In genomic region chr12:132165584-132165983, GRCh38 we compare ENCODE assay signal across 30 cellular contexts.
"Had no signal": no experiment of that assay in that cellular context is flagged by ENCODE, and none has a peak within 500 bp of the region (broad histone marks: within the 10 kb centered on the region; RNA-seq: fewer than 3 reads in every experiment).

No MANE protein-coding gene starts in this region.

- ATAC-seq: activated naive CD4-positive, alpha-beta T cell treated with anti-CD3 and anti-CD28 coated beads, Interleukin-2, amount 50 U/mL, for 72 hours; activated T-cell treated with anti-CD3 and anti-CD28 coated beads, Interleukin-2, amount 50 U/mL, for 72 hours; foreskin keratinocyte; gastroesophageal sphincter had no signal

- H3K4me1 Mint-ChIP-seq: endodermal cell had no signal

- H3K36me3 Mint-ChIP-seq: activated naive CD4-positive, alpha-beta T cell treated with anti-CD3 and anti-CD28 coated beads, Interleukin-2, amount 10 ng/mL, durations not matched to agents 7 days and 5 days; activated naive CD4-positive, alpha-beta T cell treated with anti-CD3 and anti-CD28 coated beads, Interleukin-2, amount 50 U/mL, for 72 hours; activated naive CD8-positive, alpha-beta T cell treated with anti-CD3 and anti-CD28 coated beads, Interleukin-2, amount 10 ng/mL, durations not matched to agents 7 days and 5 days; brain had no signal

- H3K9me3 ChIP-seq: ascending aorta, breast epithelium, esophagus muscularis mucosa, gastroesophageal sphincter had no signal

- DNase-seq: activated CD4-positive, alpha-beta memory T cell treated with anti-CD3 and anti-CD28 coated beads, Interleukin-2, amount 10 ng/mL, durations not matched to agents 7 days and 5 days; activated CD4-positive, alpha-beta T cell treated with anti-CD3 and anti-CD28 coated beads for 1 hour; activated CD4-positive, alpha-beta T cell treated with anti-CD3 and anti-CD28 coated beads for 4 hours; activated CD4-positive, alpha-beta T cell treated with anti-CD3 and anti-CD28 coated beads, Interleukin-2, amount 10 ng/mL, durations not matched to agents 7 days and 5 days; activated CD4-positive, alpha-beta T cell treated with anti-CD3 and anti-CD28 coated beads, Interleukin-2, amount 50 U/mL, for 4 hours; activated CD8-positive, alpha-beta memory T cell treated with anti-CD3 and anti-CD28 coated beads, Interleukin-2, amount 50 U/mL, for 48 hours; activated gamma-delta T cell; activated naive CD4-positive, alpha-beta T cell; activated naive CD4-positive, alpha-beta T cell treated with anti-CD3 and anti-CD28 coated beads, Interleukin-2, amount 10 ng/mL, durations not matched to agents 7 days and 5 days; activated naive CD8-positive, alpha-beta T cell treated with anti-CD3 and anti-CD28 coated beads, Interleukin-2, amount 10 ng/mL, durations not matched to agents 7 days and 5 days; activated T-cell treated with anti-CD3 and anti-CD28 coated beads for 4 hours; activated T-cell treated with anti-CD3 and anti-CD28 coated beads, Interleukin-2, amount 50 U/mL, for 24 hours; activated T-cell treated with anti-CD3 and anti-CD28 coated beads, Interleukin-2, amount 50 U/mL, for 72 hours; central memory CD4-positive, alpha-beta T cell; cerebellar nuclear complex; dorsolateral prefrontal cortex; effector memory CD4-positive, alpha-beta T cell; endodermal cell; erythroblast; foreskin keratinocyte; T-helper 2 cell had no signal

- H3K27me3 ChIP-seq: ascending aorta had no signal

- H3K4me3 Mint-ChIP-seq: activated CD4-positive, alpha-beta memory T cell treated with anti-CD3 and anti-CD28 coated beads, Interleukin-2, amount 10 ng/mL, durations not matched to agents 7 days and 5 days; activated CD4-positive, alpha-beta T cell treated with anti-CD3 and anti-CD28 coated beads, Interleukin-2, amount 10 ng/mL, durations not matched to agents 7 days and 5 days; activated naive CD4-positive, alpha-beta T cell treated with anti-CD3 and anti-CD28 coated beads, Interleukin-2, amount 10 ng/mL, durations not matched to agents 7 days and 5 days; activated naive CD8-positive, alpha-beta T cell treated with anti-CD3 and anti-CD28 coated beads, Interleukin-2, amount 10 ng/mL, durations not matched to agents 7 days and 5 days; activated T-cell treated with anti-CD3 and anti-CD28 coated beads, Interleukin-2, amount 50 U/mL, for 24 hours; activated T-cell treated with anti-CD3 and anti-CD28 coated beads, Interleukin-2, amount 50 U/mL, for 72 hours; brain; dendritic cell treated with granulocyte-macrophage colony-stimulating factor and Interleukin-4, amounts not matched to agents 40 ng/mL and 50 ng/mL, for 4 days; endodermal cell had no signal

- H3K36me3 ChIP-seq: ascending aorta, breast epithelium, cardiac muscle cell, esophagus muscularis mucosa, gastroesophageal sphincter had no signal

- H3K4me1 ChIP-seq: foreskin keratinocyte had no signal

- H3K27ac ChIP-seq: ascending aorta, breast epithelium, cardiac muscle cell, coronary artery, dorsolateral prefrontal cortex, esophagus muscularis mucosa, foreskin keratinocyte, gastroesophageal sphincter had no signal

- H3K27ac Mint-ChIP-seq: activated CD4-positive, alpha-beta memory T cell treated with anti-CD3 and anti-CD28 coated beads, Interleukin-2, amount 10 ng/mL, durations not matched to agents 7 days and 5 days; activated CD4-positive, alpha-beta T cell treated with anti-CD3 and anti-CD28 coated beads, Interleukin-2, amount 10 ng/mL, durations not matched to agents 7 days and 5 days; activated naive CD4-positive, alpha-beta T cell treated with anti-CD3 and anti-CD28 coated beads, Interleukin-2, amount 10 ng/mL, durations not matched to agents 7 days and 5 days; activated naive CD4-positive, alpha-beta T cell treated with anti-CD3 and anti-CD28 coated beads, Interleukin-2, amount 50 U/mL, for 72 hours; activated naive CD8-positive, alpha-beta T cell treated with anti-CD3 and anti-CD28 coated beads, Interleukin-2, amount 10 ng/mL, durations not matched to agents 7 days and 5 days; activated T-cell treated with anti-CD3 and anti-CD28 coated beads, Interleukin-2, amount 50 U/mL, for 24 hours; activated T-cell treated with anti-CD3 and anti-CD28 coated beads, Interleukin-2, amount 50 U/mL, for 72 hours; dendritic cell treated with granulocyte-macrophage colony-stimulating factor and Interleukin-4, amounts not matched to agents 40 ng/mL and 50 ng/mL, for 4 days; endodermal cell had no signal

- H3K9me3 Mint-ChIP-seq: activated T-cell treated with anti-CD3 and anti-CD28 coated beads, Interleukin-2, amount 50 U/mL, for 24 hours had no signal

- H3K27me3 Mint-ChIP-seq: activated CD4-positive, alpha-beta T cell treated with anti-CD3 and anti-CD28 coated beads, Interleukin-2, amount 10 ng/mL, durations not matched to agents 7 days and 5 days; activated naive CD8-positive, alpha-beta T cell treated with anti-CD3 and anti-CD28 coated beads, Interleukin-2, amount 10 ng/mL, durations not matched to agents 7 days and 5 days; activated T-cell treated with anti-CD3 and anti-CD28 coated beads, Interleukin-2, amount 50 U/mL, for 24 hours had no signal

- H3K4me3 ChIP-seq: ascending aorta, breast epithelium, cardiac muscle cell, coronary artery, dorsolateral prefrontal cortex, esophagus muscularis mucosa, gastroesophageal sphincter had no signal
